17 cellular contexts compared by ENCODE assay signal in the genomic region with DNA sequence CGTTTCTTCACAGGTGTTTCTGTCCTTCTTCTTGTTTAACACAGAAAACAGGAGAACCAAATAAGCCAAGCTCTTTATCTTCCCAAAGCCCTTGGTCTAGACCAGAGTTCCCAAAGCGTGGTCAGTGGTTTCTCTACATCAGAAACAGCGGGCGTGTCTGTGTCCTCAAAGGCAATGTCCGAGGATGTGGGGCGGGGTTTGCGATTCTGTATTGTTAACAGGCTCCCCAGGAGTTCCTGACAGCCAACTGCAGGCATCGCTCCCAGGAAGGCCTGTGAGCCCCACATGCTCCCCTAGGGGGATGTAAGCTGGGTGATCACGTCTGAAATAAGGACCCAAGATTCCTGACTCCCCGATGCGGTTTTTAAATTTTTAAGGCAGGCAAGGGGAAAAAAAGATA. TPM values are rescaled to one million over a fixed set of nuclear protein-coding genes. Genes with fewer than 3 reads are reported as not detected.
DNase-seq lines count a peak whose midpoint lies in the region; ATAC-seq and TF ChIP-seq lines count a peak whose summit lies in the region.
"Had no signal": no experiment of that assay in that cellular context is flagged by ENCODE, and none has a peak within 500 bp of the region (broad histone marks: within the 10 kb centered on the region; RNA-seq: fewer than 3 reads in every experiment).

No MANE protein-coding gene starts in this region.

- H3K4me3 Mint-ChIP-seq in activated T-cell treated with anti-CD3 and anti-CD28 coated beads, Interleukin-2, amount 50 U/mL, for 72 hours: peak overlapping the region in 1 of 2 donors; percentile 25

- intact Hi-C loops in dorsolateral prefrontal cortex (cut with DNase I): no loop called here
- intact Hi-C loops in spleen (cut with DNase I; ENCODE audit: low total_unique reads): no loop called here

- H3K27ac ChIP-seq in Peyer's patch: peak overlapping the region in 3 of 4 donors; percentile 6 to 74 (median 28)
- H3K27ac ChIP-seq in dorsolateral prefrontal cortex: peak overlapping the region in 32 of 59 donors; percentile 8 to 73 (median 55)
- peak overlapping the region in 6 of 8 donors; percentile 8 to 90 (median 78) for H3K27ac ChIP-seq in spleen
- H3K27ac ChIP-seq in coronary artery: peak overlapping the region in 1 of 2 donors; percentile 5
- H3K27ac ChIP-seq: hepatocyte, parathyroid adenoma, WERI-Rb-1 had no signal

- H3K4me1 ChIP-seq in Peyer's patch (peaks cover 0 to 3% (median 0%) of the 10 kb centered on the region in 4 donors), spleen (peaks cover 1 to 92% (median 51%) of the 10 kb centered on the region in 6 donors)
- H3K4me1 ChIP-seq: parathyroid adenoma had no signal

- H3K27me3 ChIP-seq in Peyer's patch (no peaks in the 10 kb centered on the region), dorsolateral prefrontal cortex (no peaks in the 10 kb centered on the region), spleen (replicated peaks in 1 of 7) (no peaks in the 10 kb centered on the region)
- H3K27me3 ChIP-seq: hepatocyte had no signal

- no peak for DNase-seq in activated T-cell treated with anti-CD3 and anti-CD28 coated beads, Interleukin-2, amount 50 U/mL, for 72 hours
- DNase-seq in activated T-cell treated with anti-CD3 and anti-CD28 coated beads, Interleukin-2, amount 50 U/mL, for 48 hours: no peak
- peak in 2 of 3 donors; percentile 42 to 63 for DNase-seq in Peyer's patch
- no peak for DNase-seq in dorsolateral prefrontal cortex
- DNase-seq in spleen: peak; percentile 76
- DNase-seq in central memory CD4-positive, alpha-beta T cell: no peak
- DNase-seq in coronary artery (ENCODE audit: low spot score): no peak
- DNase-seq: DND-41; erythroblast; NCI-H1105; NCI-H524; SHP77 treated with DMSO at 0.1 percent for 48 hours; stimulated activated CD8-positive, alpha-beta memory T cell treated with anti-CD3 and anti-CD28 coated beads, Interleukin-4, amount 100 ng/mL, for 48 hours; WERI-Rb-1 had no signal

- peaks cover 39% of the 10 kb centered on the region for H3K4me1 Mint-ChIP-seq in activated T-cell treated with anti-CD3 and anti-CD28 coated beads, Interleukin-2, amount 50 U/mL, for 72 hours (ENCODE audit: low read depth)

- H3K36me3 Mint-ChIP-seq in activated T-cell treated with anti-CD3 and anti-CD28 coated beads, Interleukin-2, amount 50 U/mL, for 72 hours (ENCODE audit: insufficient read depth in 2 of 2): peaks cover 2 to 11% of the 10 kb centered on the region in 2 donors

- no peaks in the 10 kb centered on the region for H3K9me3 Mint-ChIP-seq in activated T-cell treated with anti-CD3 and anti-CD28 coated beads, Interleukin-2, amount 50 U/mL, for 72 hours

- H3K36me3 ChIP-seq in Peyer's patch: peaks cover 0 to 38% (median 0%) of the 10 kb centered on the region in 3 donors
- peaks cover 2 to 57% (median 38%) of the 10 kb centered on the region in 6 donors for H3K36me3 ChIP-seq in spleen

- H3K27ac Mint-ChIP-seq in activated T-cell treated with anti-CD3 and anti-CD28 coated beads, Interleukin-2, amount 50 U/mL, for 72 hours: peak overlapping the region; percentile 57

- no peak for TF ChIP-seq CTCF in Peyer's patch (IDR thresholded peaks at IDR 0.05)
- TF ChIP-seq CTCF in dorsolateral prefrontal cortex (IDR thresholded peaks at IDR 0.05 in 54 of 56, conservative IDR thresholded peaks at IDR 0.05 in 2 of 56; ENCODE audit: low read depth in 1 of 56, partially characterized antibody in 56 of 56): no peak
- TF ChIP-seq CTCF in spleen (IDR thresholded peaks at IDR 0.05 in 8 of 11, conservative IDR thresholded peaks at IDR 0.05 in 3 of 11): no peak
- TF ChIP-seq CTCF in coronary artery (IDR thresholded peaks at IDR 0.05): no peak

- 70 to 83% (median 78%) methylated on average over 11 of the region's 11 CpGs for WGBS in spleen, 5 donors

- no peak for ATAC-seq in activated T-cell treated with anti-CD3 and anti-CD28 coated beads, Interleukin-2, amount 50 U/mL, for 72 hours (replicated peaks in 1 of 2)
- no peak for ATAC-seq in HG02840 (IDR thresholded peaks at IDR 0.05; ENCODE audit: low FRiP score, unreplicated experiment)

- no peaks in the 10 kb centered on the region for H3K9me3 ChIP-seq in Peyer's patch
- no peaks in the 10 kb centered on the region for H3K9me3 ChIP-seq in spleen

- no peaks in the 10 kb centered on the region for H3K27me3 Mint-ChIP-seq in activated T-cell treated with anti-CD3 and anti-CD28 coated beads, Interleukin-2, amount 50 U/mL, for 72 hours (ENCODE audit: low read depth)

- TF ChIP-seq POLR2A in Peyer's patch (IDR thresholded peaks at IDR 0.05) (no peak), spleen (IDR thresholded peaks at IDR 0.05) (no peak)

- H3K4me3 ChIP-seq in Peyer's patch (no peak overlapping the region), dorsolateral prefrontal cortex (no peak overlapping the region), spleen (no peak overlapping the region), coronary artery (no peak overlapping the region)
- H3K4me3 ChIP-seq: hepatocyte had no signal

RNA-seq across cellular contexts. Expression of gene SLC25A19, which starts 28.4 kb away (rescaled TPM):
- 10 to 100 TPM; 39.9 to 59.3 TPM for total RNA-seq in activated T-cell treated with anti-CD3 and anti-CD28 coated beads, Interleukin-2, amount 50 U/mL, for 72 hours
- total RNA-seq in Peyer's patch (10 to 100 TPM in 3 of 4 donors, 1 to 10 TPM in 1; 8.2 to 24.8 (median 17.0) TPM), dorsolateral prefrontal cortex (10 to 100 TPM in 116 of 120 experiments, 1 to 10 TPM in 4; 8.5 to 25.5 (median 15.6) TPM), spleen (10 to 100 TPM; 12.4 to 32.5 (median 19.1) TPM)
- polyA plus RNA-seq in spleen: 10 to 100 TPM; 18.5 to 21.2 (median 19.2) TPM

RNA-seq across cellular contexts. Expression of gene MIF4GD, which starts 46.6 kb away (rescaled TPM):
- 10 to 100 TPM; 63.1 to 67.9 TPM for total RNA-seq in activated T-cell treated with anti-CD3 and anti-CD28 coated beads, Interleukin-2, amount 50 U/mL, for 72 hours
- total RNA-seq in Peyer's patch (10 to 100 TPM; 14.5 to 35.5 (median 18.9) TPM), dorsolateral prefrontal cortex (10 to 100 TPM in 111 of 120 experiments, 1 to 10 TPM in 9; 7.9 to 31.1 (median 15.6) TPM), spleen (10 to 100 TPM; 27.1 to 47.3 (median 38.0) TPM)
- 10 to 100 TPM; 28.2 to 38.0 (median 34.3) TPM for polyA plus RNA-seq in spleen

RNA-seq across cellular contexts. Expression of gene MRPS7, which starts 56.0 kb away (rescaled TPM):
- 10 to 100 TPM; 42.8 to 43.0 TPM for total RNA-seq in activated T-cell treated with anti-CD3 and anti-CD28 coated beads, Interleukin-2, amount 50 U/mL, for 72 hours
- total RNA-seq in Peyer's patch (10 to 100 TPM; 23.9 to 53.6 (median 45.3) TPM), dorsolateral prefrontal cortex (10 to 100 TPM; 33.7 to 71.4 (median 51.1) TPM), spleen (10 to 100 TPM; 32.2 to 38.4 (median 35.1) TPM)
- 10 to 100 TPM; 39.1 to 62.7 (median 47.2) TPM for polyA plus RNA-seq in spleen

RNA-seq across cellular contexts. Expression of gene GGA3, which starts 56.3 kb away (rescaled TPM):
- 10 to 100 TPM; 77.1 to 80.9 TPM for total RNA-seq in activated T-cell treated with anti-CD3 and anti-CD28 coated beads, Interleukin-2, amount 50 U/mL, for 72 hours
- total RNA-seq in Peyer's patch (100 to 1,000 TPM in 1 of 4 donors, 10 to 100 TPM in 3; 34.0 to 153 (median 77.0) TPM), dorsolateral prefrontal cortex (10 to 100 TPM; 41.9 to 89.7 (median 60.2) TPM), spleen (10 to 100 TPM; 38.0 to 73.7 (median 65.2) TPM)
- 10 to 100 TPM; 14.1 to 37.9 (median 26.9) TPM for polyA plus RNA-seq in spleen

Comparison
In these comparisons a context has a peak if more than half of its experiments do, and no peak if none do; other contexts are left out.
1. DNase-seq: peak in Peyer's patch (2 of 3) and spleen (single experiment); none in activated T-cell treated with anti-CD3 and anti-CD28 coated beads, Interleukin-2, amount 50 U/mL, for 72 hours (0 of 2), activated T-cell treated with anti-CD3 and anti-CD28 coated beads, Interleukin-2, amount 50 U/mL, for 48 hours (0 of 2), dorsolateral prefrontal cortex (0 of 10), central memory CD4-positive, alpha-beta T cell (single experiment) and coronary artery (single experiment).